In the genomic region with DNA sequence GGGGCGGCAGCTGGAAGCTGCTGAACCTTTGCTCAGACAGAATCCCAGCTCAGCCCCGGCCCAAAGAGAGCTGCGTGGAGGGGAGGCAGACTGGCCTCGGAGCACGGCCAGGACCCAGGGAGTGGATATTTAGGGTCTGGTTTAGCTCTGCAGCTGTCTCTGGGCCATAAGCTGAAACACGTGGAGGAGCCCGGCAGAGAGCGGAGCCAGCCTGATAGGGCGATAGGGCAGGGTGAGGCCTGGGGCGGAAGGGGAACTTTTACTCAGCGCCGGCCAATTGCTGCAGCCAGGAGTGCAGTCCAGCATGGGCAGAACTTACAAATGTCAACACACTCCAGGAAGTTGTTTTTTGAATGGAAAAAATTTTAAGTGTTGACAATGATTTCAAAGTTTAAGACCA, we compare ENCODE assay signal across 24 cellular contexts. TPM values are rescaled to one million over a fixed set of nuclear protein-coding genes. Genes with fewer than 3 reads are reported as not detected.
DNase-seq lines count a peak whose midpoint lies in the region; ATAC-seq and TF ChIP-seq lines count a peak whose summit lies in the region.
"Had no signal": no experiment of that assay in that cellular context is flagged by ENCODE, and none has a peak within 500 bp of the region (broad histone marks: within the 10 kb centered on the region; RNA-seq: fewer than 3 reads in every experiment).

No MANE protein-coding gene starts in this region.

- H3K4me1 Mint-ChIP-seq in GM23338 (peaks cover 4% of the 10 kb centered on the region; the same call in 2 of the 3 replicates), endodermal cell (peaks cover 15% of the 10 kb centered on the region), neural progenitor cell (peaks cover 14% of the 10 kb centered on the region)
- H3K4me1 Mint-ChIP-seq in activated naive CD4-positive, alpha-beta T cell treated with anti-CD3 and anti-CD28 coated beads for 36 hours (ENCODE audit: low read depth): no peaks in the 10 kb centered on the region
- H3K4me1 Mint-ChIP-seq: CD14-positive monocyte; CD8-positive, alpha-beta memory T cell had no signal

- H3K27ac Mint-ChIP-seq in GM23338 (no peak overlapping the region), endodermal cell (peak overlapping the region; percentile 12), neural progenitor cell (peak overlapping the region; percentile 83)
- H3K27ac Mint-ChIP-seq in activated naive CD4-positive, alpha-beta T cell treated with anti-CD3 and anti-CD28 coated beads for 36 hours: no peak overlapping the region
- H3K27ac Mint-ChIP-seq: CD14-positive monocyte; CD4-positive, alpha-beta T cell; CD8-positive, alpha-beta memory T cell; HFFc6 had no signal

- H3K9me2 ChIP-seq in GM23338 (ENCODE audit: insufficient read depth): 0 out of 2 replicates have a peak, but pooled peaks cover 4% of the 10 kb centered on the region

- no peaks in the 10 kb centered on the region for H3K36me3 ChIP-seq in GM23338 (ENCODE audit: insufficient read depth)
- H3K36me3 ChIP-seq in endodermal cell (ENCODE audit: control insufficient read depth, insufficient read depth, low read length): no peaks in the 10 kb centered on the region
- no peaks in the 10 kb centered on the region for H3K36me3 ChIP-seq in neural progenitor cell
- H3K36me3 ChIP-seq in sigmoid colon: no peaks in the 10 kb centered on the region
- H3K36me3 ChIP-seq: BE2C, HAP-1 had no signal

- H3K4me3 Mint-ChIP-seq in GM23338 (no peak overlapping the region), endodermal cell (no peak overlapping the region), neural progenitor cell (no peak overlapping the region)
- H3K4me3 Mint-ChIP-seq in activated naive CD4-positive, alpha-beta T cell treated with anti-CD3 and anti-CD28 coated beads for 36 hours: no peak overlapping the region
- H3K4me3 Mint-ChIP-seq: CD14-positive monocyte; CD4-positive, alpha-beta T cell; CD8-positive, alpha-beta memory T cell; HFFc6 had no signal

- no peak overlapping the region for H3K27ac ChIP-seq in GM23338 (ENCODE audit: low read depth)
- H3K27ac ChIP-seq in endodermal cell (ENCODE audit: low read depth, low read length): peak overlapping the region; percentile 57
- H3K27ac ChIP-seq in neural progenitor cell: peak overlapping the region; percentile 73
- peak overlapping the region in 3 of 4 donors; percentile 48 to 69 (median 57) for H3K27ac ChIP-seq in sigmoid colon
- H3K27ac ChIP-seq: A549; BLaER1 treated with 17β-estradiol and CSF1 and Interleukin-3, amounts not matched to agents 10 nM and 100 nM had no signal

- no peak overlapping the region for H3K4me2 ChIP-seq in GM23338
- H3K4me2 ChIP-seq in neural progenitor cell: peak overlapping the region; percentile 64
- H3K4me2 ChIP-seq: A549; BLaER1 treated with 17β-estradiol and CSF1 and Interleukin-3, amounts not matched to agents 10 nM and 100 nM had no signal

- H3K9ac ChIP-seq in endodermal cell (ENCODE audit: extremely low read depth, low read length, poor library complexity, severe bottlenecking): no peak overlapping the region
- H3K9ac ChIP-seq in neural progenitor cell: no peak overlapping the region
- H3K9ac ChIP-seq: BLaER1 treated with 17β-estradiol and CSF1 and Interleukin-3, amounts not matched to agents 10 nM and 100 nM had no signal

- TF ChIP-seq EP300 in sigmoid colon (IDR thresholded peaks at IDR 0.05): no peak

- H3K27me3 ChIP-seq in GM23338 (ENCODE audit: insufficient read depth) (no peaks in the 10 kb centered on the region), endodermal cell (ENCODE audit: control insufficient read depth, insufficient read depth, low read length, poor library complexity, severe bottlenecking) (no peaks in the 10 kb centered on the region), neural progenitor cell (no peaks in the 10 kb centered on the region), sigmoid colon (peaks cover 0 to 26% (median 0%) of the 10 kb centered on the region in 3 donors)
- H3K27me3 ChIP-seq: BE2C; BLaER1 treated with 17β-estradiol and CSF1 and Interleukin-3, amounts not matched to agents 10 nM and 100 nM had no signal

- CTCF ChIA-PET in activated naive CD4-positive, alpha-beta T cell treated with anti-CD3 and anti-CD28 coated beads for 36 hours (lab: Charles Lee): interaction anchor here (0.5 to 0.9 kb wide), 2 partner anchors 238 to 296 kb away, joined by 3 read pairs; no protein-coding TSS in a partner anchor

- no peak overlapping the region for H2AFZ ChIP-seq in GM23338
- peak overlapping the region; percentile 86 for H2AFZ ChIP-seq in neural progenitor cell (replicated peaks)

- TF ChIP-seq POLR2A in sigmoid colon (IDR thresholded peaks at IDR 0.05): no peak

- ATAC-seq in GM23338 (peak; percentile 53; the same call in 2 of the 3 replicates), left cardiac atrium (no peak)

- WGBS in endodermal cell (ENCODE audit: insufficient coverage in 1 of 2, insufficient read length in 1 of 2), 2 experiments: 87 to 95% methylated on average over 6 to 12 of the region's 12 CpGs
- 84 to 85% methylated on average over 12 of the region's 12 CpGs for WGBS in sigmoid colon, 2 donors

- peaks cover 5% of the 10 kb centered on the region; the same call in 2 of the 3 replicates for H3K36me3 Mint-ChIP-seq in GM23338 (ENCODE audit: low read depth)
- H3K36me3 Mint-ChIP-seq in endodermal cell (ENCODE audit: low read depth): peaks cover 10% of the 10 kb centered on the region
- H3K36me3 Mint-ChIP-seq in neural progenitor cell: peaks cover 14% of the 10 kb centered on the region
- no peaks in the 10 kb centered on the region for H3K36me3 Mint-ChIP-seq in activated naive CD4-positive, alpha-beta T cell treated with anti-CD3 and anti-CD28 coated beads for 36 hours (ENCODE audit: low read depth)
- H3K36me3 Mint-ChIP-seq: CD14-positive monocyte had no signal

- H3K9me3 ChIP-seq in endodermal cell (ENCODE audit: control insufficient read depth, low read length) (peaks cover 15% of the 10 kb centered on the region), neural progenitor cell (ENCODE audit: low read depth) (peaks cover 3% of the 10 kb centered on the region), sigmoid colon (peaks cover 0 to 2% (median 0%) of the 10 kb centered on the region in 4 donors)

- H3K4me3 ChIP-seq in GM23338 (no peak overlapping the region), endodermal cell (ENCODE audit: low read length) (no peak overlapping the region), neural progenitor cell (no peak overlapping the region), sigmoid colon (no peak overlapping the region)
- H3K4me3 ChIP-seq: A549; BLaER1 treated with 17β-estradiol and CSF1 and Interleukin-3, amounts not matched to agents 10 nM and 100 nM; HAP-1 had no signal

- TF ChIP-seq CTCF in GM23338 (conservative IDR thresholded peaks at IDR 0.05; ENCODE audit: low read depth in 2 of 2) (no peak), endodermal cell (conservative IDR thresholded peaks at IDR 0.05) (no peak), neural progenitor cell (IDR thresholded peaks at IDR 0.05) (no peak), sigmoid colon (IDR thresholded peaks at IDR 0.05) (no peak)

- H4K20me1 ChIP-seq in GM23338 (replicated peaks; ENCODE audit: insufficient read depth) (no peaks in the 10 kb centered on the region), neural progenitor cell (ENCODE audit: low read depth) (no peaks in the 10 kb centered on the region)
- H4K20me1 ChIP-seq: BLaER1 treated with 17β-estradiol and CSF1 and Interleukin-3, amounts not matched to agents 10 nM and 100 nM had no signal

- H3K79me2 ChIP-seq in GM23338 (replicated peaks; ENCODE audit: insufficient read depth) (no peaks in the 10 kb centered on the region), neural progenitor cell (ENCODE audit: low read depth) (no peaks in the 10 kb centered on the region)

- intact Hi-C loops in sigmoid colon (cut with DNase I) (no loop called here), left cardiac atrium (cut with DNase I) (no loop called here)
- intact Hi-C loops in activated naive CD4-positive, alpha-beta T cell treated with anti-CD3 and anti-CD28 coated beads for 36 hours (cut with micrococcal nuclease): no loop called here

- DNase-seq in GM23338 (ENCODE audit: low spot score) (no peak), endodermal cell (no peak), neural progenitor cell (ENCODE audit: low spot score) (no peak), sigmoid colon (no peak), left cardiac atrium (no peak)
- DNase-seq in activated naive CD4-positive, alpha-beta T cell treated with anti-CD3 and anti-CD28 coated beads for 36 hours: no peak
- no peak for DNase-seq in activated naive CD4-positive, alpha-beta T cell (lab: John Stamatoyannopoulos, UW)
- DNase-seq: 8988T; ACHN; AML-193; BE2C; Calu3; CD4-positive, alpha-beta T cell; CD8-positive, alpha-beta memory T cell; DMS53; GF-D8; GOT3; HFFc6 had no signal

- H3F3A ChIP-seq in GM23338 (replicated peaks; ENCODE audit: low read depth) (no peaks in the 10 kb centered on the region), neural progenitor cell (ENCODE audit: low read depth) (peaks cover 25% of the 10 kb centered on the region)

- H3K4me1 ChIP-seq in GM23338 (ENCODE audit: insufficient read depth): peaks cover 12% of the 10 kb centered on the region; the same call in 1 of the 2 replicates
- no peaks in the 10 kb centered on the region for H3K4me1 ChIP-seq in endodermal cell (ENCODE audit: control insufficient read depth, insufficient read depth, low read length)
- H3K4me1 ChIP-seq in neural progenitor cell: peaks cover 14% of the 10 kb centered on the region
- peaks cover 0 to 20% (median 11%) of the 10 kb centered on the region in 4 donors for H3K4me1 ChIP-seq in sigmoid colon
- H3K4me1 ChIP-seq: A549, HAP-1 had no signal

- H3K9me3 Mint-ChIP-seq in GM23338: peaks cover 28% of the 10 kb centered on the region
- peaks cover 39% of the 10 kb centered on the region for H3K9me3 Mint-ChIP-seq in endodermal cell
- peaks cover 19% of the 10 kb centered on the region for H3K9me3 Mint-ChIP-seq in neural progenitor cell
- H3K9me3 Mint-ChIP-seq in activated naive CD4-positive, alpha-beta T cell treated with anti-CD3 and anti-CD28 coated beads for 36 hours: peaks cover 4% of the 10 kb centered on the region

- H3K27me3 Mint-ChIP-seq in GM23338 (ENCODE audit: insufficient read depth, low read depth, poor library complexity): peaks cover 10% of the 10 kb centered on the region
- H3K27me3 Mint-ChIP-seq in endodermal cell (ENCODE audit: insufficient read depth): peaks cover 9% of the 10 kb centered on the region
- H3K27me3 Mint-ChIP-seq in neural progenitor cell (ENCODE audit: insufficient read depth, low read depth): peaks cover 7% of the 10 kb centered on the region
- H3K27me3 Mint-ChIP-seq in activated naive CD4-positive, alpha-beta T cell treated with anti-CD3 and anti-CD28 coated beads for 36 hours (ENCODE audit: low read depth): peaks cover 17% of the 10 kb centered on the region

TF ChIP-seq in GM23338, 12 proteins besides CTCF, POLR2A, EP300 and RAD21 (continues in another document):
- TF ChIP-seq POLR2AphosphoS5 (IDR thresholded peaks at IDR 0.05; ENCODE audit: low read depth): no peak

RNA-seq across cellular contexts. Expression of gene BARHL1, which starts 50.2 kb away (rescaled TPM):
- total RNA-seq in GM23338 (2014; rRNA removed; shearing (Covaris generic)): not detected in 2 replicates
- polyA plus RNA-seq in GM23338 (2016; fragmentation: Nextera tagmentation; extraction: Ambion mirVana): not detected in 2 replicates
- total RNA-seq in endodermal cell: not detected
- 5.0 TPM for polyA plus RNA-seq in endodermal cell (2013, experiment 1 of 2)
- polyA plus RNA-seq in endodermal cell (2013, experiment 2 of 2): 4.5 TPM
- 1.0 and 3.1 TPM in 2 replicates for total RNA-seq in neural progenitor cell (ENCODE audit: low replicate concordance)
- total RNA-seq in sigmoid colon: not detected
- not detected for polyA plus RNA-seq in sigmoid colon
- total RNA-seq in activated naive CD4-positive, alpha-beta T cell treated with anti-CD3 and anti-CD28 coated beads for 36 hours: not detected
- total RNA-seq in left cardiac atrium: not detected
- total RNA-seq: Calu3; CD4-positive, alpha-beta T cell; CD8-positive, alpha-beta memory T cell; Daoy; G401; HFFc6 had no signal
- polyA plus RNA-seq: A549; CD14-positive monocyte; CD8-positive, alpha-beta memory T cell had no signal

Comparison
In these comparisons a context has a peak if more than half of its experiments do, and no peak if none do; other contexts are left out.
1. H3K27ac Mint-ChIP-seq: peak in endodermal cell (single experiment) and neural progenitor cell (single experiment); none in GM23338 (single experiment) and activated naive CD4-positive, alpha-beta T cell treated with anti-CD3 and anti-CD28 coated beads for 36 hours (single experiment).